In the genomic region with DNA sequence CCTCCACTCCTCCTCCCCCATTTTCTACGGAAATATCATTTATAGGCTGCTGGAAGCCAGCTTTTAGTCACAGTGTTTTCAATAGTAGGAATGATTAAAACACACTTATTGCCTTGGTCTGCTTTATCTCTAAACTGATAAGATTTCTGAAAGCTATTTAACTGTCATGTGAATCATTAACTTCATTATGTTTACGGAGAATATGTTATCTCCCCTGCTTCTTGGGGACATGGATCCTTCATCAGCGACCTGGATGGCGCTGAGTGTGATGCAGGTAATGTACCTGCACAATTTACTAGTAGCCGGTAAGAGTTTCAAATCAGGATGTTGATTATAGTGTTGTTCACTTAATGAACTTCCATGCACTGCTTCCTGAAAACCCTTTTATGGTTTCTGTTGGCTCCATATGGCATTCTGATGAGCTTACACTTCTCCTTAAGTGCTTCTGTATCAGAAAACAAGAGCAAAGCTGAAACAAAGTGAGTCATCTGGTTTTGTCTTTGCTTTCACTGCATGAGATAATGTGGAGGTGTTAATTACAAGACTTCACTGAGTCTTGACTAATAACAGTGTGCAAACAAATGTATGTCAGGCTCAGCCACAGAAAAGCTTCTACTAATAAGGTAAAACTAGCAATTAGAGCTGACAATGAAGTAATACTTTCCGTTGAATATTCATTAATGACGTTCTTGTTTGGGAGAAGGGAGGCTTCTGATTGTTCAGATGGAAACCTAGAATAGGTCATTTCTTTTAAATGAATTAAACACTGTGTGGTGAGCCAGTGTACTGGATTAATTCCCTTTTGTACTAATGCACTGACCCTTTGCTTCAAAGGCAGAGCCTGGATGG, we compare ENCODE assay signal across 8 cellular contexts.
A peak's percentile ranks its signal among the peaks of the same experiment; 100 is the strongest.
DNase-seq lines count a peak whose midpoint lies in the region; ATAC-seq, FAIRE-seq and TF ChIP-seq lines count a peak whose summit lies in the region.

No MANE protein-coding gene starts in this region.

- WGBS in small intestine, 3 donors, result 13 to 44% (median 30%) methylated on average over 7 of the region's 7 CpGs

- FAIRE-seq in GM18507 (lab: Jason Lieb, UNC) (peak; percentile 78), colon (lab: Jason Lieb, UNC) (peak; percentile 38), small intestine (lab: Jason Lieb, UNC) (peak; percentile 93)

- no peaks in the 10 kb centered on the region for H3K27me3 ChIP-seq in small intestine (ENCODE audit: control insufficient read depth in 2 of 2, insufficient read depth in 2 of 2, low read length in 2 of 2)

- TF ChIP-seq POLR2A in NB4 (IDR thresholded peaks at IDR 0.05; ENCODE audit: extremely low read depth, insufficient read length), result no peak

- ATAC-seq in HG02571 (IDR thresholded peaks at IDR 0.05; ENCODE audit: unreplicated experiment) (peak; percentile 89), HG02970 (IDR thresholded peaks at IDR 0.05; ENCODE audit: low FRiP score, unreplicated experiment) (no peak)

- no peak for DNase-seq in GM18507 (ENCODE audit: extremely low spot score, insufficient read length, low read depth)
- DNase-seq in NB4 (ENCODE audit: low read depth), result peak; percentile 25
- peak; percentile 92 for DNase-seq in small intestine
- DNase-seq in SKM-1 treated with dmso at 0.1 percent for 144 hours (lab: John Stamatoyannopoulos, UW; ENCODE audit: unreplicated experiment), result no peak
- DNase-seq in C1 segment of cervical spinal cord (lab: John Stamatoyannopoulos, UW), result no peak

- H3K27ac ChIP-seq in small intestine (ENCODE audit: low read depth in 1 of 2, low read length in 1 of 2), result peak overlapping the region in 1 of 2 donors; percentile 50

- peaks cover 3 to 23% of the 10 kb centered on the region in 2 donors for H3K4me1 ChIP-seq in small intestine (ENCODE audit: control insufficient read depth in 2 of 2, insufficient read depth in 1 of 2, low read depth in 1 of 2, low read length in 1 of 2)

- no peaks in the 10 kb centered on the region for H3K36me3 ChIP-seq in small intestine (ENCODE audit: control insufficient read depth in 2 of 2, insufficient read depth in 2 of 2, low read length in 2 of 2)

- no peak overlapping the region for H3K4me3 ChIP-seq in NB4 (ENCODE audit: low read depth, low read length)
- no peak overlapping the region for H3K4me3 ChIP-seq in small intestine (ENCODE audit: low read depth in 1 of 2, low read length in 2 of 2)

- H3K9me3 ChIP-seq in small intestine (ENCODE audit: control insufficient read depth, low read depth), result no peaks in the 10 kb centered on the region

- TF ChIP-seq CTCF in NB4 (IDR thresholded peaks at IDR 0.05; ENCODE audit: low read depth, low read length), result no peak

Comparison
In these comparisons a context has a peak if more than half of its experiments do, and no peak if none do; other contexts are left out.
1. DNase-seq: peak in NB4 (single experiment) and small intestine (single experiment); none in GM18507 (single experiment), SKM-1 treated with dmso at 0.1 percent for 144 hours (single experiment) and C1 segment of cervical spinal cord (0 of 14).